In genomic region chr1:54782156-54782555, GRCh38 we compare ENCODE assay signal across 20 cellular contexts. TPM values are rescaled to one million over a fixed set of nuclear protein-coding genes. Genes with fewer than 3 reads are reported as not detected.
A peak's percentile ranks its signal among the peaks of the same experiment; 100 is the strongest.
DNase-seq lines count a peak whose midpoint lies in the region; ATAC-seq, FAIRE-seq and TF ChIP-seq lines count a peak whose summit lies in the region.
"Had no signal": no experiment of that assay in that cellular context is flagged by ENCODE, and none has a peak within 500 bp of the region (broad histone marks: within the 10 kb centered on the region; RNA-seq: fewer than 3 reads in every experiment).

No MANE protein-coding gene starts in this region.

- POLR2A ChIA-PET in IMR-90 (lab: Charles Lee; ENCODE audit: unreplicated experiment), result no interaction called here
- POLR2A ChIA-PET in WTC11 (lab: Charles Lee), result no interaction called here

- WGBS in IMR-90 (ENCODE audit: extremely low coverage in 2 of 2, insufficient read length in 1 of 2), 2 experiments, result 79% methylated on average over 4 of the region's 6 CpGs; no CpG with 5 or more reads in 1 of the 2 experiments
- WGBS in thyroid gland, 2 donors, result 89 to 95% methylated on average over 5 to 6 of the region's 6 CpGs

- H3K9me3 Mint-ChIP-seq in WTC11, result no peaks in the 10 kb centered on the region
- peaks cover 4% of the 10 kb centered on the region for H3K9me3 Mint-ChIP-seq in glutamatergic neuron (ENCODE audit: unreplicated experiment)
- H3K9me3 Mint-ChIP-seq: CD4-positive, CD25-positive, alpha-beta regulatory T cell had no signal

- H3K9ac ChIP-seq in IMR-90 (ENCODE audit: low read depth, low read length), result no peak overlapping the region
- no peak overlapping the region for H3K9ac ChIP-seq in parathyroid adenoma
- H3K9ac ChIP-seq: BLaER1, GM23248 had no signal

- H3K27me3 Mint-ChIP-seq in WTC11 (ENCODE audit: low read depth) (peaks cover 55% of the 10 kb centered on the region), glutamatergic neuron (ENCODE audit: unreplicated experiment) (peaks cover 14% of the 10 kb centered on the region)
- H3K27me3 Mint-ChIP-seq: CD4-positive, CD25-positive, alpha-beta regulatory T cell had no signal

- CTCF ChIA-PET in IMR-90 (lab: Yijun Ruan, JAX) (no interaction called here), WTC11 (lab: Charles Lee) (interaction anchor here (1.4 to 2.3 kb wide), 3 partner anchors 7 to 20 kb away, joined by 3 to 26 read pairs (median 9); no protein-coding TSS in a partner anchor)

- H3K14ac ChIP-seq in IMR-90 (replicated peaks; ENCODE audit: low read depth, low read length), result no peak overlapping the region

- dilution Hi-C loops in IMR-90 (cut with HindIII; ENCODE audit: low sequenced_read_pairs, unreplicated experiment), result no loop called here

- H2BK20ac ChIP-seq in IMR-90 (ENCODE audit: low read depth, low read length), result no peak overlapping the region

- no peak overlapping the region for H2AK5ac ChIP-seq in IMR-90 (ENCODE audit: low read depth, low read length)

- intact Hi-C loops in IMR-90 (cut with micrococcal nuclease), result no loop called here
- intact Hi-C loops in thyroid gland (cut with DNase I), result no loop called here

- in situ Hi-C loops in IMR-90 (cut with MboI; ENCODE audit: low sequenced_read_pairs), result loop anchor here (25.0 kb wide), 1 partner anchor 920 kb away; no protein-coding TSS in a partner anchor

- no peak overlapping the region for H3K18ac ChIP-seq in IMR-90 (ENCODE audit: low read depth, low read length)

- H3K56ac ChIP-seq in IMR-90 (ENCODE audit: extremely low read depth, insufficient read depth, low read length), result no peak overlapping the region

- H4K8ac ChIP-seq in IMR-90 (ENCODE audit: low read depth in 2 of 2, low read length in 2 of 2), result no peak overlapping the region

- no peak overlapping the region for H4K5ac ChIP-seq in IMR-90 (ENCODE audit: low read depth, low read length)

- H3K4me1 Mint-ChIP-seq in WTC11 (peaks cover 5% of the 10 kb centered on the region; the same call in 1 of the 2 replicates), glutamatergic neuron (ENCODE audit: low read depth, unreplicated experiment) (peaks cover under 1% of the 10 kb centered on the region)
- H3K4me1 Mint-ChIP-seq: CD4-positive, CD25-positive, alpha-beta regulatory T cell had no signal

- H3K36me3 ChIP-seq in IMR-90 (ENCODE audit: control insufficient read depth, insufficient read depth, low read length), result no peaks in the 10 kb centered on the region
- H3K36me3 ChIP-seq in parathyroid adenoma (ENCODE audit: control insufficient read depth, insufficient read depth, low read length), result no peaks in the 10 kb centered on the region
- H3K36me3 ChIP-seq in thyroid gland, result no peaks in the 10 kb centered on the region
- H3K36me3 ChIP-seq: BLaER1 had no signal

- no peaks in the 10 kb centered on the region for H3K79me2 ChIP-seq in parathyroid adenoma

- no peak for TF ChIP-seq RAD21 in IMR-90 (IDR thresholded peaks at IDR 0.05; ENCODE audit: low read length)

- H4K91ac ChIP-seq in IMR-90 (ENCODE audit: insufficient read depth, low read depth, low read length), result no peak overlapping the region

- no peak overlapping the region for H2AK9ac ChIP-seq in IMR-90 (replicated peaks; ENCODE audit: low read depth, low read length, poor library complexity)

- H3K9me1 ChIP-seq in IMR-90 (ENCODE audit: insufficient read depth, low read length), result no peaks in the 10 kb centered on the region

- TF ChIP-seq CTCF in IMR-90 (conservative IDR thresholded peaks at IDR 0.05; ENCODE audit: low read depth, low read length), result no peak
- TF ChIP-seq CTCF in WTC11 (IDR thresholded peaks at IDR 0.05), result no peak
- no peak for TF ChIP-seq CTCF in glutamatergic neuron (IDR thresholded peaks at IDR 0.05; ENCODE audit: partially characterized antibody, unreplicated experiment)
- TF ChIP-seq CTCF in parathyroid adenoma (IDR thresholded peaks at IDR 0.05), result no peak
- TF ChIP-seq CTCF in thyroid gland (IDR thresholded peaks at IDR 0.05), result no peak

- H3K4me2 ChIP-seq in IMR-90 (ENCODE audit: low read depth, low read length) (no peak overlapping the region), parathyroid adenoma (ENCODE audit: low read length) (no peak overlapping the region)
- H3K4me2 ChIP-seq: BLaER1 had no signal

- ATAC-seq in IMR-90 (ENCODE audit: low read depth) (no peak), WTC11 (no peak)
- ATAC-seq: GM12878, HCT116 had no signal

- FAIRE-seq in GM19239 (lab: Jason Lieb, UNC) (no peak), urothelium cell line (lab: Jason Lieb, UNC) (no peak)
- FAIRE-seq: GM12878, GM18507, H54 had no signal

- H3K4ac ChIP-seq in IMR-90 (ENCODE audit: low read depth, low read length), result no peak overlapping the region

- no peak overlapping the region for H2BK15ac ChIP-seq in IMR-90 (ENCODE audit: low read depth, low read length)

- BruUV-seq in IMR-90 (replicated peaks; lab: Mats Ljungman, UMichigan), result no TSS peak

- H3K4me3 ChIP-seq in IMR-90 (ENCODE audit: insufficient read depth, low read depth, low read length) (no peak overlapping the region), parathyroid adenoma (ENCODE audit: low read depth, low read length) (no peak overlapping the region), thyroid gland (replicated peaks in 1 of 3) (no peak overlapping the region)
- H3K4me3 ChIP-seq: BLaER1, GM12878 had no signal

- no peaks in the 10 kb centered on the region for H3K79me1 ChIP-seq in IMR-90 (ENCODE audit: low read depth in 1 of 2, low read length in 2 of 2)

- no peak overlapping the region for H2BK120ac ChIP-seq in IMR-90 (ENCODE audit: low read depth, low read length)

- H3K23ac ChIP-seq in IMR-90 (ENCODE audit: low read depth, low read length), result no peak overlapping the region

- H3K27ac Mint-ChIP-seq in WTC11 (no peak overlapping the region), glutamatergic neuron (ENCODE audit: unreplicated experiment) (no peak overlapping the region)

- H3K36me3 Mint-ChIP-seq in WTC11, result no peaks in the 10 kb centered on the region
- peaks cover 5% of the 10 kb centered on the region for H3K36me3 Mint-ChIP-seq in glutamatergic neuron (ENCODE audit: unreplicated experiment)

- H2BK5ac ChIP-seq in IMR-90 (ENCODE audit: low read depth, low read length, poor library complexity, severe bottlenecking), result no peak overlapping the region

- H3K9me3 ChIP-seq in IMR-90 (ENCODE audit: control insufficient read depth, insufficient read depth, low read length) (no peaks in the 10 kb centered on the region), parathyroid adenoma (ENCODE audit: control insufficient read depth, low read length) (no peaks in the 10 kb centered on the region), thyroid gland (no peaks in the 10 kb centered on the region)
- H3K9me3 ChIP-seq: BLaER1 had no signal

- H3K27me3 ChIP-seq in IMR-90 (ENCODE audit: control insufficient read depth, insufficient read depth, low read length) (peaks cover 73% of the 10 kb centered on the region), parathyroid adenoma (ENCODE audit: control insufficient read depth, insufficient read depth, low read length) (no peaks in the 10 kb centered on the region), thyroid gland (no peaks in the 10 kb centered on the region)
- H3K27me3 ChIP-seq: BLaER1 had no signal

- H3K4me1 ChIP-seq in IMR-90 (ENCODE audit: control insufficient read depth, insufficient read depth, low read length) (no peaks in the 10 kb centered on the region; the same call in 1 of the 2 replicates), parathyroid adenoma (peaks cover 6% of the 10 kb centered on the region), thyroid gland (no peaks in the 10 kb centered on the region)
- H3K4me1 ChIP-seq: BLaER1 had no signal

- H2AFZ ChIP-seq in IMR-90 (replicated peaks; ENCODE audit: low read length, poor library complexity), result peak overlapping the region; percentile 58
- peak overlapping the region; percentile 28 for H2AFZ ChIP-seq in parathyroid adenoma
- H2AFZ ChIP-seq: GM23248 had no signal

- peak overlapping the region; percentile 52 for H3K4me3 Mint-ChIP-seq in WTC11
- peak overlapping the region; percentile 63 for H3K4me3 Mint-ChIP-seq in glutamatergic neuron (ENCODE audit: unreplicated experiment)
- H3K4me3 Mint-ChIP-seq: CD4-positive, CD25-positive, alpha-beta regulatory T cell had no signal

- DNase-seq in IMR-90 (no peak), WTC11 (ENCODE audit: low spot score) (no peak), glutamatergic neuron (no peak), KG1 (lab: John Stamatoyannopoulos, UW) (no peak), thyroid gland (no peak), GM19239 (ENCODE audit: insufficient read length, low spot score) (no peak), urothelium cell line (ENCODE audit: low spot score) (no peak)
- DNase-seq: 8988T; AML-193; Calu3; CD4-positive, CD25-positive, alpha-beta regulatory T cell; DMS 273 treated with DMSO at 0.1 percent for 48 hours had no signal

- no peak overlapping the region for H3K27ac ChIP-seq in IMR-90 (ENCODE audit: insufficient read depth, low read length)
- H3K27ac ChIP-seq in parathyroid adenoma, result peak overlapping the region; percentile 83
- no peak overlapping the region for H3K27ac ChIP-seq in thyroid gland
- H3K27ac ChIP-seq: BLaER1, GM23248 had no signal

- no peaks in the 10 kb centered on the region for H4K20me1 ChIP-seq in IMR-90 (ENCODE audit: insufficient read depth, low read length)
- H4K20me1 ChIP-seq: BLaER1 had no signal

- TF ChIP-seq POLR2A in IMR-90 (IDR thresholded peaks at IDR 0.05; ENCODE audit: low read depth, low read length) (no peak), thyroid gland (IDR thresholded peaks at IDR 0.05) (no peak)

TF ChIP-seq in IMR-90, 13 proteins besides CTCF, POLR2A, EP300 and RAD21 (continues in another document):
- no peak for TF ChIP-seq RFX5 (IDR thresholded peaks at IDR 0.05; ENCODE audit: low read depth, low read length)
- TF ChIP-seq SMC3 (IDR thresholded peaks at IDR 0.05; ENCODE audit: low read depth, low read length), result no peak
- no peak for TF ChIP-seq RCOR1 (IDR thresholded peaks at IDR 0.05; ENCODE audit: insufficient replicate concordance, low read length)

RNA-seq across cellular contexts. Expression of gene PARS2, which starts 17.8 kb away (rescaled TPM):
- 6.1 and 6.3 TPM in 2 replicates for total RNA-seq in IMR-90 (2012; rRNA removed)
- 2.9 and 3.4 TPM in 2 replicates for polyA plus RNA-seq in IMR-90 (2012; rRNA removed)
- 2.4 and 2.5 TPM in 2 replicates for polyA plus RNA-seq in IMR-90 (2012; cell fraction: cytosol; rRNA removed)
- 0.87 and 0.99 TPM in 2 replicates for polyA plus RNA-seq in IMR-90 (2012; cell fraction: nucleus; rRNA removed; ENCODE audit: low replicate concordance)
- 11.5 to 12.1 TPM (median 12.1 TPM) in 3 replicates for total RNA-seq in WTC11 (2021)
- 4.2 TPM for total RNA-seq in glutamatergic neuron (ENCODE audit: unreplicated experiment)
- total RNA-seq in thyroid gland, result 1 to 10 TPM; 4.8 to 7.4 (median 6.0) TPM

RNA-seq across cellular contexts. Expression of gene TTC22, which starts 19.0 kb away (rescaled TPM):
- total RNA-seq in IMR-90 (2012; rRNA removed), result not detected in 2 replicates
- polyA plus RNA-seq in IMR-90 (2012; rRNA removed), result not detected in 2 replicates
- not detected in 2 replicates for polyA plus RNA-seq in IMR-90 (2012; cell fraction: cytosol; rRNA removed)
- not detected in 2 replicates for polyA plus RNA-seq in IMR-90 (2012; cell fraction: nucleus; rRNA removed; ENCODE audit: low replicate concordance)
- total RNA-seq in WTC11 (2021), result 0.63 to 0.99 TPM (median 0.69 TPM) in 3 replicates
- total RNA-seq in glutamatergic neuron (ENCODE audit: unreplicated experiment), result not detected
- 10 to 100 TPM in 3 of 4 donors, 1 to 10 TPM in 1; 8.0 to 14.0 (median 11.1) TPM for total RNA-seq in thyroid gland
- total RNA-seq: Daoy, GM23248 had no signal
- polyA plus RNA-seq: GM23248 had no signal
